ENCODE assay signal across 2 cellular contexts in the genomic region with DNA sequence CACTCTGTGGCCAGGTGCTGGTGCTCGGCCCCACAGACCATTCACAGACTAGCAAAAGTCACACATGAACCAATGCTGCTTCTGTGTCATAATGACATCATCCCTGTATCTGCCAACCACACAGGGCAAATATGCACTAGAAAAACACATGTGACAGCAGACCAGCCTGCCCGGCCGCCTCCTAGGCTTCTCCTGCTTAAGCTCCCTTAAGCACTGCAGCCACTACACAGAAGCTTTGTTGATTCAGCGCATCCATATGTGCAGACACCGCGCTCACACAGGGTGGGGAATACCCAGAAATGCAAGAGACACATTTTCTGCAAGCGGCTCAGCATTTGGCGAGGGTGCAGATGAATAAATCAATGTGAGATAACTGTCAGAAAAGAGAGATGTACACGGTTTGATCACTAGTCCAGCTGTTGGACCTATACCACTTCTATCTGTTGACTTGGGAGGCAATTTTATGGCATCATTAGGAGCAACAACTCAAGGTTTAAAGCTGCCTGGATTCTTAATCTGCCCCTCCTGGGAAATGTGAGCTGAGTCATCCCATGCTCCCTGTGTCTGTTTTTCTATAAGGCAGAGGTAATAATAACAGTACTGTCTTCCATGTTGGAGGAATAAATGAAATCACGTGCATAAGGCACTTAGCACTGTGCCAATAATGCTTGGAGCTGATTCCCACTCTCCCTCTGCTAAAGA.
TF ChIP-seq lines count a peak whose summit lies in the region.

No MANE protein-coding gene starts in this region.

TF ChIP-seq in SK-N-SH, 30 proteins besides CTCF, POLR2A, EP300 and RAD21 (continued from another document):
- TF ChIP-seq, protein P1, sequence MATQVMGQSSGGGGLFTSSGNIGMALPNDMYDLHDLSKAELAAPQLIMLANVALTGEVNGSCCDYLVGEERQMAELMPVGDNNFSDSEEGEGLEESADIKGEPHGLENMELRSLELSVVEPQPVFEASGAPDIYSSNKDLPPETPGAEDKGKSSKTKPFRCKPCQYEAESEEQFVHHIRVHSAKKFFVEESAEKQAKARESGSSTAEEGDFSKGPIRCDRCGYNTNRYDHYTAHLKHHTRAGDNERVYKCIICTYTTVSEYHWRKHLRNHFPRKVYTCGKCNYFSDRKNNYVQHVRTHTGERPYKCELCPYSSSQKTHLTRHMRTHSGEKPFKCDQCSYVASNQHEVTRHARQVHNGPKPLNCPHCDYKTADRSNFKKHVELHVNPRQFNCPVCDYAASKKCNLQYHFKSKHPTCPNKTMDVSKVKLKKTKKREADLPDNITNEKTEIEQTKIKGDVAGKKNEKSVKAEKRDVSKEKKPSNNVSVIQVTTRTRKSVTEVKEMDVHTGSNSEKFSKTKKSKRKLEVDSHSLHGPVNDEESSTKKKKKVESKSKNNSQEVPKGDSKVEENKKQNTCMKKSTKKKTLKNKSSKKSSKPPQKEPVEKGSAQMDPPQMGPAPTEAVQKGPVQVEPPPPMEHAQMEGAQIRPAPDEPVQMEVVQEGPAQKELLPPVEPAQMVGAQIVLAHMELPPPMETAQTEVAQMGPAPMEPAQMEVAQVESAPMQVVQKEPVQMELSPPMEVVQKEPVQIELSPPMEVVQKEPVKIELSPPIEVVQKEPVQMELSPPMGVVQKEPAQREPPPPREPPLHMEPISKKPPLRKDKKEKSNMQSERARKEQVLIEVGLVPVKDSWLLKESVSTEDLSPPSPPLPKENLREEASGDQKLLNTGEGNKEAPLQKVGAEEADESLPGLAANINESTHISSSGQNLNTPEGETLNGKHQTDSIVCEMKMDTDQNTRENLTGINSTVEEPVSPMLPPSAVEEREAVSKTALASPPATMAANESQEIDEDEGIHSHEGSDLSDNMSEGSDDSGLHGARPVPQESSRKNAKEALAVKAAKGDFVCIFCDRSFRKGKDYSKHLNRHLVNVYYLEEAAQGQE (IDR thresholded peaks at IDR 0.05; ENCODE audit: low read depth, low read length): no peak
- TF ChIP-seq SMC3 (IDR thresholded peaks at IDR 0.05; ENCODE audit: low read depth, low read length): no peak
- TF ChIP-seq ELF1 (IDR thresholded peaks at IDR 0.05): no peak
- TF ChIP-seq RXRA (IDR thresholded peaks at IDR 0.05; ENCODE audit: borderline replicate concordance, low read depth): no peak
- TF ChIP-seq, protein P2, sequence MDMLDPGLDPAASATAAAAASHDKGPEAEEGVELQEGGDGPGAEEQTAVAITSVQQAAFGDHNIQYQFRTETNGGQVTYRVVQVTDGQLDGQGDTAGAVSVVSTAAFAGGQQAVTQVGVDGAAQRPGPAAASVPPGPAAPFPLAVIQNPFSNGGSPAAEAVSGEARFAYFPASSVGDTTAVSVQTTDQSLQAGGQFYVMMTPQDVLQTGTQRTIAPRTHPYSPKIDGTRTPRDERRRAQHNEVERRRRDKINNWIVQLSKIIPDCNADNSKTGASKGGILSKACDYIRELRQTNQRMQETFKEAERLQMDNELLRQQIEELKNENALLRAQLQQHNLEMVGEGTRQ (IDR thresholded peaks at IDR 0.05; ENCODE audit: borderline replicate concordance, low read depth, low read length): no peak
- no peak for TF ChIP-seq JUND (IDR thresholded peaks at IDR 0.05)
- no peak for TF ChIP-seq EZH2phosphoT487 (IDR thresholded peaks at IDR 0.05; ENCODE audit: borderline replicate concordance, low read depth)
- no peak for TF ChIP-seq CHD2 (IDR thresholded peaks at IDR 0.05; ENCODE audit: low read length, partially characterized antibody)
- no peak for TF ChIP-seq TCF12 (IDR thresholded peaks at IDR 0.05)

TF ChIP-seq in SK-N-SH treated with all-trans-retinoic acid at 6 μM for 48 hours, 23 proteins besides CTCF, POLR2A, EP300 and RAD21 (continued from another document):
- TF ChIP-seq, protein P3, sequence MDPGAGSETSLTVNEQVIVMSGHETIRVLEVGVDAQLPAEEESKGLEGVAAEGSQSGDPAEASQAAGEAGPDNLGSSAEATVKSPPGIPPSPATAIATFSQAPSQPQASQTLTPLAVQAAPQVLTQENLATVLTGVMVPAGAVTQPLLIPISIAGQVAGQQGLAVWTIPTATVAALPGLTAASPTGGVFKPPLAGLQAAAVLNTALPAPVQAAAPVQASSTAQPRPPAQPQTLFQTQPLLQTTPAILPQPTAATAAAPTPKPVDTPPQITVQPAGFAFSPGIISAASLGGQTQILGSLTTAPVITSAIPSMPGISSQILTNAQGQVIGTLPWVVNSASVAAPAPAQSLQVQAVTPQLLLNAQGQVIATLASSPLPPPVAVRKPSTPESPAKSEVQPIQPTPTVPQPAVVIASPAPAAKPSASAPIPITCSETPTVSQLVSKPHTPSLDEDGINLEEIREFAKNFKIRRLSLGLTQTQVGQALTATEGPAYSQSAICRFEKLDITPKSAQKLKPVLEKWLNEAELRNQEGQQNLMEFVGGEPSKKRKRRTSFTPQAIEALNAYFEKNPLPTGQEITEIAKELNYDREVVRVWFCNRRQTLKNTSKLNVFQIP (CRISPR knock-in tag; IDR thresholded peaks at IDR 0.05; ENCODE audit: borderline replicate concordance, low read depth): no peak
- TF ChIP-seq ZNF565 (CRISPR knock-in tag; conservative IDR thresholded peaks at IDR 0.05; ENCODE audit: low read depth): no peak
- TF ChIP-seq, protein P4, sequence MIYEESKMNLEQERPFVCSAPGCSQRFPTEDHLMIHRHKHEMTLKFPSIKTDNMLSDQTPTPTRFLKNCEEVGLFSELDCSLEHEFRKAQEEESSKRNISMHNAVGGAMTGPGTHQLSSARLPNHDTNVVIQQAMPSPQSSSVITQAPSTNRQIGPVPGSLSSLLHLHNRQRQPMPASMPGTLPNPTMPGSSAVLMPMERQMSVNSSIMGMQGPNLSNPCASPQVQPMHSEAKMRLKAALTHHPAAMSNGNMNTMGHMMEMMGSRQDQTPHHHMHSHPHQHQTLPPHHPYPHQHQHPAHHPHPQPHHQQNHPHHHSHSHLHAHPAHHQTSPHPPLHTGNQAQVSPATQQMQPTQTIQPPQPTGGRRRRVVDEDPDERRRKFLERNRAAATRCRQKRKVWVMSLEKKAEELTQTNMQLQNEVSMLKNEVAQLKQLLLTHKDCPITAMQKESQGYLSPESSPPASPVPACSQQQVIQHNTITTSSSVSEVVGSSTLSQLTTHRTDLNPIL (CRISPR knock-in tag; IDR thresholded peaks at IDR 0.05; ENCODE audit: low read depth): no peak
- no peak for TF ChIP-seq PPARA (CRISPR knock-in tag; IDR thresholded peaks at IDR 0.05; ENCODE audit: borderline replicate concordance)
- TF ChIP-seq TOX (CRISPR knock-in tag; IDR thresholded peaks at IDR 0.05; ENCODE audit: borderline replicate concordance): no peak
- TF ChIP-seq ZNF70 (CRISPR knock-in tag; IDR thresholded peaks at IDR 0.05): no peak
- no peak for TF ChIP-seq ZFP30 (CRISPR knock-in tag; IDR thresholded peaks at IDR 0.05)
- TF ChIP-seq ESRRG (CRISPR knock-in tag; IDR thresholded peaks at IDR 0.05): no peak
- no peak for TF ChIP-seq ZNF8 (CRISPR knock-in tag; IDR thresholded peaks at IDR 0.05)
- TF ChIP-seq, protein P5, sequence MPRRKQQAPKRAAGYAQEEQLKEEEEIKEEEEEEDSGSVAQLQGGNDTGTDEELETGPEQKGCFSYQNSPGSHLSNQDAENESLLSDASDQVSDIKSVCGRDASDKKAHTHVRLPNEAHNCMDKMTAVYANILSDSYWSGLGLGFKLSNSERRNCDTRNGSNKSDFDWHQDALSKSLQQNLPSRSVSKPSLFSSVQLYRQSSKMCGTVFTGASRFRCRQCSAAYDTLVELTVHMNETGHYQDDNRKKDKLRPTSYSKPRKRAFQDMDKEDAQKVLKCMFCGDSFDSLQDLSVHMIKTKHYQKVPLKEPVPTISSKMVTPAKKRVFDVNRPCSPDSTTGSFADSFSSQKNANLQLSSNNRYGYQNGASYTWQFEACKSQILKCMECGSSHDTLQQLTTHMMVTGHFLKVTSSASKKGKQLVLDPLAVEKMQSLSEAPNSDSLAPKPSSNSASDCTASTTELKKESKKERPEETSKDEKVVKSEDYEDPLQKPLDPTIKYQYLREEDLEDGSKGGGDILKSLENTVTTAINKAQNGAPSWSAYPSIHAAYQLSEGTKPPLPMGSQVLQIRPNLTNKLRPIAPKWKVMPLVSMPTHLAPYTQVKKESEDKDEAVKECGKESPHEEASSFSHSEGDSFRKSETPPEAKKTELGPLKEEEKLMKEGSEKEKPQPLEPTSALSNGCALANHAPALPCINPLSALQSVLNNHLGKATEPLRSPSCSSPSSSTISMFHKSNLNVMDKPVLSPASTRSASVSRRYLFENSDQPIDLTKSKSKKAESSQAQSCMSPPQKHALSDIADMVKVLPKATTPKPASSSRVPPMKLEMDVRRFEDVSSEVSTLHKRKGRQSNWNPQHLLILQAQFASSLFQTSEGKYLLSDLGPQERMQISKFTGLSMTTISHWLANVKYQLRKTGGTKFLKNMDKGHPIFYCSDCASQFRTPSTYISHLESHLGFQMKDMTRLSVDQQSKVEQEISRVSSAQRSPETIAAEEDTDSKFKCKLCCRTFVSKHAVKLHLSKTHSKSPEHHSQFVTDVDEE (CRISPR knock-in tag; IDR thresholded peaks at IDR 0.05): no peak
- TF ChIP-seq CSDC2 (CRISPR knock-in tag; IDR thresholded peaks at IDR 0.05): no peak
TF ChIP-seq in SK-N-SH treated with all-trans-retinoic acid at 6 μM for 48 hours: peak in this region for 0.
